8 cellular contexts compared by ENCODE assay signal in genomic region chr19:40465781-40466218, GRCh38. TPM values are rescaled to one million over a fixed set of nuclear protein-coding genes. Genes with fewer than 3 reads are reported as not detected.
DNase-seq lines count a peak whose midpoint lies in the region; ATAC-seq and TF ChIP-seq lines count a peak whose summit lies in the region.

No MANE protein-coding gene starts in this region.

- TF ChIP-seq CTCF in GM12865 (IDR thresholded peaks at IDR 0.05; ENCODE audit: insufficient read depth, low read depth, low read length, missing control alignments) (no peak), parathyroid adenoma (IDR thresholded peaks at IDR 0.05) (no peak), tibial artery (IDR thresholded peaks at IDR 0.05) (no peak)

- peak overlapping the region; percentile 96 for H2AFZ ChIP-seq in parathyroid adenoma

- DNase-seq in GM12865 (ENCODE audit: low read depth) (peak; percentile 100), NCI-H1436 (lab: John Stamatoyannopoulos, UW) (peak; percentile 96), SW480 (ENCODE audit: low spot score) (peak; percentile 99), adipocyte (ENCODE audit: low read depth) (peak; percentile 100), Right ventricle myocardium superior (peak; percentile 100), tibial artery (peak; percentile 100)

- intact Hi-C loops in Right ventricle myocardium superior (cut with DNase I) (no loop called here), tibial artery (cut with DNase I; ENCODE audit: low total_unique reads) (loop anchor here (10.0 kb wide), 1 partner anchor 129 kb away; no protein-coding TSS in a partner anchor)

- no peaks in the 10 kb centered on the region for H3K79me2 ChIP-seq in parathyroid adenoma

- H3K9me3 ChIP-seq in adipocyte (ENCODE audit: control insufficient read depth, low read length) (no peaks in the 10 kb centered on the region), parathyroid adenoma (ENCODE audit: control insufficient read depth, low read length) (no peaks in the 10 kb centered on the region), tibial artery (no peaks in the 10 kb centered on the region)

- ATAC-seq in HG02852 (IDR thresholded peaks at IDR 0.05; ENCODE audit: unreplicated experiment) (peak; percentile 81), Right ventricle myocardium superior (ENCODE audit: poor library complexity) (peak; percentile 94)

- peak overlapping the region; percentile 84 for H3K4me3 ChIP-seq in GM12865 (ENCODE audit: low read depth, low read length)
- H3K4me3 ChIP-seq in adipocyte (ENCODE audit: low read length), result peak overlapping the region; percentile 82
- peak overlapping the region; percentile 67 for H3K4me3 ChIP-seq in parathyroid adenoma (ENCODE audit: low read depth, low read length)
- H3K4me3 ChIP-seq in tibial artery, result peak overlapping the region; percentile 67 to 82

- H3K27me3 ChIP-seq in adipocyte (replicated peaks; ENCODE audit: control insufficient read depth, insufficient read depth, low read length) (no peaks in the 10 kb centered on the region), parathyroid adenoma (ENCODE audit: control insufficient read depth, insufficient read depth, low read length) (no peaks in the 10 kb centered on the region), tibial artery (no peaks in the 10 kb centered on the region)

- H3K4me1 ChIP-seq in adipocyte (ENCODE audit: control insufficient read depth, insufficient read depth, low read length) (peaks cover 24% of the 10 kb centered on the region), parathyroid adenoma (peaks cover 13% of the 10 kb centered on the region), tibial artery (peaks cover 0 to 39% (median 30%) of the 10 kb centered on the region in 4 donors)

- H3K9ac ChIP-seq in adipocyte (ENCODE audit: low read length), result peak overlapping the region; percentile 89
- H3K9ac ChIP-seq in parathyroid adenoma, result no peak overlapping the region

- H3K36me3 ChIP-seq in adipocyte (ENCODE audit: control insufficient read depth, insufficient read depth, low read length, severe bottlenecking) (no peaks in the 10 kb centered on the region), parathyroid adenoma (ENCODE audit: control insufficient read depth, insufficient read depth, low read length) (no peaks in the 10 kb centered on the region), tibial artery (no peaks in the 10 kb centered on the region)

- peak overlapping the region; percentile 85 for H3K4me2 ChIP-seq in parathyroid adenoma (ENCODE audit: low read length)

- peak overlapping the region; percentile 87 for H3K27ac ChIP-seq in parathyroid adenoma
- peak overlapping the region; percentile 90 to 92 for H3K27ac ChIP-seq in tibial artery

RNA-seq across cellular contexts. Expression of gene BLVRB, which starts 0.3 kb away (rescaled TPM):
- total RNA-seq in Right ventricle myocardium superior, result 117 TPM

RNA-seq across cellular contexts. Expression of gene SPTBN4, which starts 1.0 kb away (rescaled TPM):
- 4.5 TPM for total RNA-seq in Right ventricle myocardium superior

RNA-seq across cellular contexts. Expression of gene SERTAD3, which starts 21.7 kb away (rescaled TPM):
- total RNA-seq in Right ventricle myocardium superior, result 22.7 TPM

RNA-seq across cellular contexts. Expression of gene SERTAD1, which starts 40.0 kb away (rescaled TPM):
- 10.9 TPM for total RNA-seq in Right ventricle myocardium superior

RNA-seq across cellular contexts. Expression of gene PRX, which starts 52.6 kb away (rescaled TPM):
- total RNA-seq in Right ventricle myocardium superior, result 3.8 TPM

Comparison
In these comparisons a context has a peak if more than half of its experiments do, and no peak if none do; other contexts are left out.
1. Peak in every context shown above with its lines: DNase-seq, ATAC-seq, H3K4me3 ChIP-seq and H3K27ac ChIP-seq.